In genomic region chr6:156780117-156780641, GRCh38 we compare ENCODE assay signal across 8 cellular contexts. TPM values are rescaled to one million over a fixed set of nuclear protein-coding genes. Genes with fewer than 3 reads are reported as not detected.
DNase-seq lines count a peak whose midpoint lies in the region; ATAC-seq, FAIRE-seq and TF ChIP-seq lines count a peak whose summit lies in the region.

No MANE protein-coding gene starts in this region.

- H3K4me3 ChIP-seq in astrocyte (ENCODE audit: insufficient read depth, low read depth, low read length) (peak overlapping the region; percentile 93), left ventricle myocardium inferior (peak overlapping the region; percentile 83), parathyroid adenoma (ENCODE audit: low read depth, low read length) (peak overlapping the region; percentile 70)

- peak overlapping the region; percentile 87 for H3K4me3 Mint-ChIP-seq in astrocyte (ENCODE audit: unreplicated experiment)

- H3K27me3 Mint-ChIP-seq in astrocyte (ENCODE audit: low read depth, unreplicated experiment), result no peaks in the 10 kb centered on the region

- no peaks in the 10 kb centered on the region for H3K36me3 Mint-ChIP-seq in astrocyte (ENCODE audit: low read depth, unreplicated experiment)

- TF ChIP-seq CTCF in astrocyte (IDR thresholded peaks at IDR 0.05; ENCODE audit: insufficient read depth, low read depth, low read length) (no peak), left ventricle myocardium inferior (IDR thresholded peaks at IDR 0.05; ENCODE audit: borderline replicate concordance) (no peak), parathyroid adenoma (IDR thresholded peaks at IDR 0.05) (no peak)

- H4K20me1 ChIP-seq in astrocyte (ENCODE audit: insufficient read depth, low read length), result peaks cover 45% of the 10 kb centered on the region

- H2AFZ ChIP-seq in astrocyte (ENCODE audit: low read depth, low read length) (no peak overlapping the region), parathyroid adenoma (no peak overlapping the region)

- intact Hi-C loops in left ventricle myocardium inferior (cut with micrococcal nuclease), result loop anchor here (5.0 to 10.0 kb wide), 3 partner anchors 67 to 242 kb away; no protein-coding TSS in a partner anchor

- H3K9ac ChIP-seq in astrocyte (ENCODE audit: low read length), result peak overlapping the region; percentile 97
- no peak overlapping the region for H3K9ac ChIP-seq in parathyroid adenoma

- H3K4me1 ChIP-seq in astrocyte (ENCODE audit: insufficient read depth, low read length) (peaks cover 36% of the 10 kb centered on the region), left ventricle myocardium inferior (peaks cover 59% of the 10 kb centered on the region), parathyroid adenoma (peaks cover 4% of the 10 kb centered on the region)

- peak overlapping the region; percentile 98 for H3K4me2 ChIP-seq in astrocyte (ENCODE audit: low read length)
- H3K4me2 ChIP-seq in parathyroid adenoma (ENCODE audit: low read length), result peak overlapping the region; percentile 96

- H3K27ac ChIP-seq in astrocyte (ENCODE audit: low read depth, low read length) (peak overlapping the region; percentile 90), left ventricle myocardium inferior (replicated peaks) (peak overlapping the region; percentile 98), parathyroid adenoma (peak overlapping the region; percentile 53)

- peaks cover 22% of the 10 kb centered on the region for H3K4me1 Mint-ChIP-seq in astrocyte (ENCODE audit: low read depth, unreplicated experiment)

- peak; percentile 52 for ATAC-seq in HG02678 (IDR thresholded peaks at IDR 0.05; ENCODE audit: unreplicated experiment)

- FAIRE-seq in astrocyte (lab: Jason Lieb, UNC), result peak; percentile 90

- H3K27me3 ChIP-seq in astrocyte (ENCODE audit: insufficient read depth, low read length) (no peaks in the 10 kb centered on the region), left ventricle myocardium inferior (ENCODE audit: low read depth) (no peaks in the 10 kb centered on the region), parathyroid adenoma (ENCODE audit: control insufficient read depth, insufficient read depth, low read length) (no peaks in the 10 kb centered on the region)

- H3K9me3 Mint-ChIP-seq in astrocyte (ENCODE audit: unreplicated experiment), result no peaks in the 10 kb centered on the region

- H3K27ac Mint-ChIP-seq in astrocyte (ENCODE audit: unreplicated experiment), result peak overlapping the region; percentile 50

- H3K9me3 ChIP-seq in astrocyte (ENCODE audit: insufficient read depth, low read depth, low read length) (no peaks in the 10 kb centered on the region), left ventricle myocardium inferior (replicated peaks) (no peaks in the 10 kb centered on the region), parathyroid adenoma (ENCODE audit: control insufficient read depth, low read length) (no peaks in the 10 kb centered on the region)

- peaks cover 84% of the 10 kb centered on the region for H3K79me2 ChIP-seq in astrocyte (ENCODE audit: insufficient read depth, low read length)
- peaks cover 26% of the 10 kb centered on the region for H3K79me2 ChIP-seq in parathyroid adenoma

- H3K36me3 ChIP-seq in astrocyte (ENCODE audit: insufficient read depth, low read length) (no peaks in the 10 kb centered on the region), left ventricle myocardium inferior (no peaks in the 10 kb centered on the region), parathyroid adenoma (ENCODE audit: control insufficient read depth, insufficient read depth, low read length) (no peaks in the 10 kb centered on the region)

- peak; percentile 55 for DNase-seq in stimulated activated CD4-positive, alpha-beta T cell treated with anti-CD3 and anti-CD28 coated beads, Interleukin-15, amount 100 ng/mL, for 24 hours
- no peak for DNase-seq in stimulated activated CD4-positive, alpha-beta T cell treated with anti-CD3 and anti-CD28 coated beads, Interleukin-4, amount 100 ng/mL, for 1 hour
- peak; percentile 82 for DNase-seq in NCI-H1048 (lab: John Stamatoyannopoulos, UW)
- DNase-seq in SK-N-DZ (ENCODE audit: low spot score), result peak; percentile 89
- DNase-seq in astrocyte (ENCODE audit: low read depth), result peak; percentile 95
- DNase-seq in left ventricle myocardium inferior, result no peak

RNA-seq across cellular contexts. Expression of gene ARID1B, which starts 3.0 kb away (rescaled TPM):
- polyA plus RNA-seq in SK-N-DZ (2014; cell fraction: cytosol; rRNA removed), result 20.0 and 22.4 TPM in 2 replicates
- polyA plus RNA-seq in SK-N-DZ (2014; cell fraction: nucleus; rRNA removed), result 19.8 and 26.1 TPM in 2 replicates
- total RNA-seq in astrocyte, result 75.4 and 78.2 TPM in 2 replicates
- total RNA-seq in left ventricle myocardium inferior, result 43.4 TPM

Comparison
In these comparisons a context has a peak if more than half of its experiments do, and no peak if none do; other contexts are left out.
1. DNase-seq: peak in stimulated activated CD4-positive, alpha-beta T cell treated with anti-CD3 and anti-CD28 coated beads, Interleukin-15, amount 100 ng/mL, for 24 hours (single experiment), NCI-H1048 (single experiment), SK-N-DZ (single experiment) and astrocyte (single experiment); none in stimulated activated CD4-positive, alpha-beta T cell treated with anti-CD3 and anti-CD28 coated beads, Interleukin-4, amount 100 ng/mL, for 1 hour (single experiment) and left ventricle myocardium inferior (single experiment).
2. Peak in every context shown above with its lines, with median percentiles within 50 percentile points of each other: H3K27ac ChIP-seq and H3K4me3 ChIP-seq.